30 cellular contexts compared by ENCODE assay signal in the genomic region with DNA sequence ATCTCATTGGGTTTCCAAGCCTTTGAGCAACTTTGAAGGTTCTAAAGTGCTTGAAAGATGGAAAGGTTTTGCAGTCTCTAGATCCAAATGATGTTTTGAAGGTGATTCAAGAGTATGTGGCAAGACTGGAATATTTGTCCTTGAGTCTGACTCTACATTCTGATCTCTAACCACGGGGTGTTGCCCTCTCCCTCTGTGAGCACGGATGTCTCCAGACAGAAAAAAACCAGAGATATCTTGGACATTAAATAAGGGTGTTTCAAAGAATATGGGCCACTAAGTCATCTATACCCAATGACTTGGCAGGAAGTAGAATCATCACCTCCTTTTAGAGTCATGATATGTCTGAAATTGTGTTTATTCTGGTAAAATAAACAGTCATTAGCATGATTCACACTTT.
DNase-seq lines count a peak whose midpoint lies in the region; ATAC-seq and TF ChIP-seq lines count a peak whose summit lies in the region.
"Had no signal": no experiment of that assay in that cellular context is flagged by ENCODE, and none has a peak within 500 bp of the region (broad histone marks: within the 10 kb centered on the region; RNA-seq: fewer than 3 reads in every experiment).

No MANE protein-coding gene starts in this region.

- peak overlapping the region; percentile 66 for H3K27ac ChIP-seq in ACC112 (ENCODE audit: low read depth, low read length)
- H3K27ac ChIP-seq in RWPE2 (ENCODE audit: poor library complexity, severe bottlenecking) = peak overlapping the region; percentile 49
- H3K27ac ChIP-seq: ascending aorta, gastroesophageal sphincter, uterus had no signal

- H3K4me1 Mint-ChIP-seq in activated CD4-positive, alpha-beta memory T cell treated with anti-CD3 and anti-CD28 coated beads, Interleukin-2, amount 10 ng/mL, durations not matched to agents 7 days and 5 days = no peaks in the 10 kb centered on the region
- H3K4me1 Mint-ChIP-seq: immature natural killer cell, mesothelial cell of epicardium, naive B cell had no signal

- H3K4me3 ChIP-seq in ACC112 (ENCODE audit: low read depth, low read length) (no peak overlapping the region; the same call in 1 of the 2 replicates), RWPE2 (ENCODE audit: severe bottlenecking) (no peak overlapping the region), epithelial cell of esophagus (ENCODE audit: low read length) (no peak overlapping the region)
- H3K4me3 ChIP-seq: ascending aorta, gastroesophageal sphincter, uterus had no signal

- H3K36me3 ChIP-seq in ACC112 (ENCODE audit: insufficient read depth, low read length) (no peaks in the 10 kb centered on the region), RWPE2 (ENCODE audit: low read depth) (no peaks in the 10 kb centered on the region)
- H3K36me3 ChIP-seq: ascending aorta, gastroesophageal sphincter, uterus had no signal

- H3K36me3 Mint-ChIP-seq in activated CD4-positive, alpha-beta memory T cell treated with anti-CD3 and anti-CD28 coated beads, Interleukin-2, amount 10 ng/mL, durations not matched to agents 7 days and 5 days (ENCODE audit: low read depth) = no peaks in the 10 kb centered on the region
- H3K36me3 Mint-ChIP-seq in activated naive CD4-positive, alpha-beta T cell treated with anti-CD3 and anti-CD28 coated beads, Interleukin-2, amount 50 U/mL, for 72 hours = no peaks in the 10 kb centered on the region
- H3K36me3 Mint-ChIP-seq: activated naive CD8-positive, alpha-beta T cell; CD8-positive, alpha-beta T cell; immature natural killer cell; mesothelial cell of epicardium; naive B cell had no signal

- POLR2A ChIA-PET in activated CD4-positive, alpha-beta memory T cell treated with anti-CD3 and anti-CD28 coated beads, Interleukin-2, amount 10 ng/mL, durations not matched to agents 7 days and 5 days (lab: Charles Lee) = no interaction called here

- no peaks in the 10 kb centered on the region for H3K79me2 ChIP-seq in ACC112 (ENCODE audit: control insufficient read depth, insufficient read depth, low read length, unreplicated experiment)

- peak; percentile 80 for ATAC-seq in RWPE2 (ENCODE audit: low read depth)
- no peak for ATAC-seq in activated naive CD4-positive, alpha-beta T cell treated with anti-CD3 and anti-CD28 coated beads, Interleukin-2, amount 50 U/mL, for 72 hours
- ATAC-seq: activated CD8-positive, alpha-beta T cell treated with anti-CD3 and anti-CD28 coated beads, Interleukin-2, amount 10 ng/mL, durations not matched to agents 7 days and 5 days; CD8-positive, alpha-beta T cell; gastroesophageal sphincter; HCT116; left ventricle myocardium superior had no signal

- no peak for DNase-seq in RWPE2 (ENCODE audit: low spot score)
- peak; percentile 71 for DNase-seq in epithelial cell of esophagus (ENCODE audit: low read depth)
- DNase-seq in kidney tubule cell (ENCODE audit: low spot score) = peak; percentile 78
- DNase-seq in NCI-H1436 (lab: John Stamatoyannopoulos, UW) = no peak
- DNase-seq in GDM1 (lab: John Stamatoyannopoulos, UW) = no peak
- DNase-seq in activated CD4-positive, alpha-beta memory T cell treated with anti-CD3 and anti-CD28 coated beads, Interleukin-2, amount 10 ng/mL, durations not matched to agents 7 days and 5 days = no peak
- DNase-seq in activated naive CD4-positive, alpha-beta T cell treated with anti-CD3 and anti-CD28 coated beads, Interleukin-2, amount 50 U/mL, for 72 hours (ENCODE audit: low spot score in 2 of 2) = no peak
- DNase-seq: activated CD4-positive, alpha-beta T cell treated with anti-CD3 and anti-CD28 coated beads for 1 hour; activated CD8-positive, alpha-beta T cell treated with anti-CD3 and anti-CD28 coated beads, Interleukin-2, amount 10 ng/mL, durations not matched to agents 7 days and 5 days; CD8-positive, alpha-beta T cell; cerebellar nuclear complex; DMS79; erythroblast; hypothalamus; immature natural killer cell; left ventricle myocardium superior; MM.1S; naive B cell; NCI-H1417 treated with DMSO at 0.1 percent for 48 hours; NCI-H2081 treated with DMSO at 0.1 percent for 48 hours; NCI-H774; nucleus accumbens; uterus had no signal

- no peaks in the 10 kb centered on the region for H3K27me3 Mint-ChIP-seq in activated CD4-positive, alpha-beta memory T cell treated with anti-CD3 and anti-CD28 coated beads, Interleukin-2, amount 10 ng/mL, durations not matched to agents 7 days and 5 days
- H3K27me3 Mint-ChIP-seq: activated naive CD8-positive, alpha-beta T cell; naive B cell; stimulated activated naive CD8-positive, alpha-beta T cell treated with anti-CD3 and anti-CD28 coated beads, Interleukin-15, Interleukin-2, amounts not matched to agents 100 ng/mL and 50 ng/mL, for 24 hours had no signal

- H3K27me3 ChIP-seq in ACC112 (ENCODE audit: insufficient read depth, low read length) (no peaks in the 10 kb centered on the region), RWPE2 (ENCODE audit: insufficient read depth, poor library complexity, severe bottlenecking) (no peaks in the 10 kb centered on the region)
- H3K27me3 ChIP-seq: ascending aorta, uterus had no signal

- no peak overlapping the region for H3K4me3 Mint-ChIP-seq in activated CD4-positive, alpha-beta memory T cell treated with anti-CD3 and anti-CD28 coated beads, Interleukin-2, amount 10 ng/mL, durations not matched to agents 7 days and 5 days
- H3K4me3 Mint-ChIP-seq: activated CD8-positive, alpha-beta T cell treated with anti-CD3 and anti-CD28 coated beads, Interleukin-2, amount 10 ng/mL, durations not matched to agents 7 days and 5 days; activated naive CD8-positive, alpha-beta T cell; CD8-positive, alpha-beta T cell; immature natural killer cell; mesothelial cell of epicardium; naive B cell; stimulated activated naive CD8-positive, alpha-beta T cell treated with anti-CD3 and anti-CD28 coated beads, Interleukin-15, Interleukin-2, amounts not matched to agents 100 ng/mL and 50 ng/mL, for 24 hours had no signal

- H3K9me3 Mint-ChIP-seq in activated CD4-positive, alpha-beta memory T cell treated with anti-CD3 and anti-CD28 coated beads, Interleukin-2, amount 10 ng/mL, durations not matched to agents 7 days and 5 days = peaks cover 20% of the 10 kb centered on the region
- H3K9me3 Mint-ChIP-seq in activated naive CD4-positive, alpha-beta T cell treated with anti-CD3 and anti-CD28 coated beads, Interleukin-2, amount 50 U/mL, for 72 hours = peaks cover 12 to 17% of the 10 kb centered on the region in 2 donors
- H3K9me3 Mint-ChIP-seq: mesothelial cell of epicardium; stimulated activated naive CD8-positive, alpha-beta T cell treated with anti-CD3 and anti-CD28 coated beads, Interleukin-15, Interleukin-2, amounts not matched to agents 100 ng/mL and 50 ng/mL, for 24 hours had no signal

- H3K27ac Mint-ChIP-seq in activated CD4-positive, alpha-beta memory T cell treated with anti-CD3 and anti-CD28 coated beads, Interleukin-2, amount 10 ng/mL, durations not matched to agents 7 days and 5 days = no peak overlapping the region
- H3K27ac Mint-ChIP-seq in activated naive CD4-positive, alpha-beta T cell treated with anti-CD3 and anti-CD28 coated beads, Interleukin-2, amount 50 U/mL, for 72 hours = no peak overlapping the region
- H3K27ac Mint-ChIP-seq: activated CD8-positive, alpha-beta T cell treated with anti-CD3 and anti-CD28 coated beads, Interleukin-2, amount 10 ng/mL, durations not matched to agents 7 days and 5 days; activated naive CD8-positive, alpha-beta T cell; CD8-positive, alpha-beta T cell; immature natural killer cell; mesothelial cell of epicardium; naive B cell; stimulated activated naive CD8-positive, alpha-beta T cell treated with anti-CD3 and anti-CD28 coated beads, Interleukin-15, Interleukin-2, amounts not matched to agents 100 ng/mL and 50 ng/mL, for 24 hours had no signal

- CTCF ChIA-PET in activated CD4-positive, alpha-beta memory T cell treated with anti-CD3 and anti-CD28 coated beads, Interleukin-2, amount 10 ng/mL, durations not matched to agents 7 days and 5 days (lab: Charles Lee) = no interaction called here

- peaks cover 15% of the 10 kb centered on the region for H3K4me1 ChIP-seq in ACC112 (ENCODE audit: control insufficient read depth, insufficient read depth, low read length, unreplicated experiment)
- peaks cover 14% of the 10 kb centered on the region for H3K4me1 ChIP-seq in RWPE2 (ENCODE audit: insufficient read depth, poor library complexity, severe bottlenecking)
- H3K4me1 ChIP-seq: ascending aorta, gastroesophageal sphincter, uterus had no signal

- no peaks in the 10 kb centered on the region for H3K9me3 ChIP-seq in RWPE2 (ENCODE audit: severe bottlenecking)
- H3K9me3 ChIP-seq: ascending aorta, gastroesophageal sphincter, uterus had no signal

- H2AFZ ChIP-seq in ACC112 (ENCODE audit: low read length, unreplicated experiment) = no peak overlapping the region

- TF ChIP-seq CTCF in RWPE2 (IDR thresholded peaks at IDR 0.05; ENCODE audit: poor library complexity, severe bottlenecking) (peak; percentile 15), epithelial cell of esophagus (IDR thresholded peaks at IDR 0.05; ENCODE audit: insufficient read depth, low read depth, low read length, missing control alignments) (no peak)

Comparison
In these comparisons a context has a peak if more than half of its experiments do, and no peak if none do; other contexts are left out.
1. DNase-seq: peak in epithelial cell of esophagus (single experiment) and kidney tubule cell (single experiment); none in RWPE2 (single experiment), NCI-H1436 (single experiment), GDM1 (single experiment), activated CD4-positive, alpha-beta memory T cell treated with anti-CD3 and anti-CD28 coated beads, Interleukin-2, amount 10 ng/mL, durations not matched to agents 7 days and 5 days (single experiment) and activated naive CD4-positive, alpha-beta T cell treated with anti-CD3 and anti-CD28 coated beads, Interleukin-2, amount 50 U/mL, for 72 hours (0 of 2).